33 cellular contexts compared by ENCODE assay signal in the genomic region with DNA sequence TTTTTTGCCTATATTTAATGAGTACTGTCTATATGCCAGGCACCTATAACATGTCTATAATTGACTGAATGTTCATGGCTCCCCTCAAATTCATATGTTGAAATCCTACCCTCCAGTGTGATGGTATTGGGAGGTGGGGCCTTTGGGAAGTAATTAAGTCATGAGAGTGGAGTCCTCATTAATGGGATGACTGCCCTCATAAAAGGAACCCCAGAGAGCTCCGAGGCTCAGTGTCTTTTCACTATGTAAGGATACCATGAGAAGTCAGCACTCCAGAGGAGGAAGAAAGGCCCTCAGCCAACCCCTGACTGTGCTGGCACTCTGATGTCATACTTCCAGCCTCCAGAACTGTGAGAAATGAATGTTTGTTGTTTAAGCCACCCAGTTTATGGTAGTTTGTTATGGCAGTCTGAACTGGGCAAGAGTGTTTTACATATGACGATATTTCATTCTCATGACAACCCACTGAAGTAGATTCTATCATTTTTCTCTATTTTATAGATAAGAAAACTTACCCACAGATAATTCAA.
"Had no signal": no experiment of that assay in that cellular context is flagged by ENCODE, and none has a peak within 500 bp of the region (broad histone marks: within the 10 kb centered on the region; RNA-seq: fewer than 3 reads in every experiment).

No MANE protein-coding gene starts in this region.

- H3K79me2 ChIP-seq: hepatocyte had no signal

- H3K4me1 ChIP-seq: ascending aorta, right lobe of liver, uterus had no signal

- DNase-seq: activated CD4-positive, alpha-beta T cell treated with anti-CD3 and anti-CD28 coated beads for 48 hours; activated CD4-positive, alpha-beta T cell treated with anti-CD3 and anti-CD28 coated beads, Interleukin-2, amount 50 U/mL, for 48 hours; activated CD8-positive, alpha-beta memory T cell treated with anti-CD3 and anti-CD28 coated beads, Interleukin-2, amount 50 U/mL, for 4 hours; activated gamma-delta T cell; activated naive CD4-positive, alpha-beta T cell treated with anti-CD3 and anti-CD28 coated beads, Interleukin-2, amount 10 ng/mL, durations not matched to agents 7 days and 5 days; activated naive CD8-positive, alpha-beta T cell treated with anti-CD3 and anti-CD28 coated beads, Interleukin-2, amount 10 ng/mL, durations not matched to agents 7 days and 5 days; activated T-cell treated with anti-CD3 and anti-CD28 coated beads, Interleukin-2, amount 50 U/mL, for 1 hour; caudate nucleus; endodermal cell; esophagus squamous epithelium; gastrocnemius medialis; immature natural killer cell; kidney; left colon; naive B cell; nephron progenitor cell; posterior cingulate gyrus; right lobe of liver; stimulated activated CD4-positive, alpha-beta T cell treated with anti-CD3 and anti-CD28 coated beads, Interleukin-12 subunit alpha, Interleukin-12 subunit beta, amount 100 ng/mL, for 4 hours; stimulated activated CD4-positive, alpha-beta T cell treated with anti-CD3 and anti-CD28 coated beads, Interleukin-4, amount 100 ng/mL, for 1 hour; T-helper 17 cell; T1000; trophoblast cell; uterus; WERI-Rb-1 had no signal

- H2AFZ ChIP-seq: hepatocyte had no signal

- H3K4me3 ChIP-seq: ascending aorta, esophagus squamous epithelium, gastrocnemius medialis, hepatocyte, right lobe of liver, skin epidermis, thoracic aorta, uterus had no signal

- H3K27ac Mint-ChIP-seq: activated naive CD4-positive, alpha-beta T cell treated with anti-CD3 and anti-CD28 coated beads, Interleukin-2, amount 10 ng/mL, durations not matched to agents 7 days and 5 days; activated naive CD8-positive, alpha-beta T cell treated with anti-CD3 and anti-CD28 coated beads, Interleukin-2, amount 10 ng/mL, durations not matched to agents 7 days and 5 days; activated T-helper 1 cell treated with anti-CD3 and anti-CD28 coated beads, Interleukin-12 subunit alpha, Interleukin-12 subunit beta, Interleukin-2, Interleukin-4 antibody, amounts not matched to agents 30 ng/mL and 10 ng/mL and 1 ng/mL, durations not matched to agents 14 hours and 24 hours and 36 hours; endodermal cell; mesothelial cell of epicardium; naive B cell; nephron progenitor cell; stimulated activated naive CD8-positive, alpha-beta T cell treated with anti-CD3 and anti-CD28 coated beads, Interleukin-15, Interleukin-2, amounts not matched to agents 100 ng/mL and 50 ng/mL, for 24 hours had no signal

- H3K27ac ChIP-seq: ascending aorta, esophagus squamous epithelium, gastrocnemius medialis, hepatocyte, right lobe of liver, skin epidermis, uterus, WERI-Rb-1 had no signal

- H3K27me3 ChIP-seq: ascending aorta, gastrocnemius medialis, right lobe of liver, uterus had no signal

- H3K9me3 Mint-ChIP-seq: activated naive CD4-positive, alpha-beta T cell treated with anti-CD3 and anti-CD28 coated beads, Interleukin-2, amount 10 ng/mL, durations not matched to agents 7 days and 5 days; activated naive CD8-positive, alpha-beta T cell treated with anti-CD3 and anti-CD28 coated beads, Interleukin-2, amount 10 ng/mL, durations not matched to agents 7 days and 5 days; activated T-helper 1 cell treated with anti-CD3 and anti-CD28 coated beads, Interleukin-12 subunit alpha, Interleukin-12 subunit beta, Interleukin-2, Interleukin-4 antibody, amounts not matched to agents 30 ng/mL and 10 ng/mL and 1 ng/mL, durations not matched to agents 14 hours and 24 hours and 36 hours; endodermal cell; immature natural killer cell; mesothelial cell of epicardium; naive B cell; nephron progenitor cell; stimulated activated naive CD8-positive, alpha-beta T cell treated with anti-CD3 and anti-CD28 coated beads, Interleukin-15, Interleukin-2, amounts not matched to agents 100 ng/mL and 50 ng/mL, for 24 hours had no signal

- H3K4me2 ChIP-seq: hepatocyte had no signal

- H3K9me3 ChIP-seq: ascending aorta, esophagus squamous epithelium, gastrocnemius medialis, right lobe of liver, thoracic aorta, uterus had no signal

- H3K36me3 ChIP-seq: ascending aorta, esophagus squamous epithelium, gastrocnemius medialis, right lobe of liver, thoracic aorta, uterus, WERI-Rb-1 had no signal

- H3K4me3 Mint-ChIP-seq: activated naive CD4-positive, alpha-beta T cell treated with anti-CD3 and anti-CD28 coated beads, Interleukin-2, amount 10 ng/mL, durations not matched to agents 7 days and 5 days; activated naive CD8-positive, alpha-beta T cell treated with anti-CD3 and anti-CD28 coated beads, Interleukin-2, amount 10 ng/mL, durations not matched to agents 7 days and 5 days; activated T-helper 1 cell treated with anti-CD3 and anti-CD28 coated beads, Interleukin-12 subunit alpha, Interleukin-12 subunit beta, Interleukin-2, Interleukin-4 antibody, amounts not matched to agents 30 ng/mL and 10 ng/mL and 1 ng/mL, durations not matched to agents 14 hours and 24 hours and 36 hours; endodermal cell; mesothelial cell of epicardium; nephron progenitor cell; stimulated activated naive CD8-positive, alpha-beta T cell treated with anti-CD3 and anti-CD28 coated beads, Interleukin-15, Interleukin-2, amounts not matched to agents 100 ng/mL and 50 ng/mL, for 24 hours; T-helper 17 cell had no signal

- ATAC-seq: activated CD4-positive, CD25-positive, alpha-beta regulatory T cell treated with anti-CD3 and anti-CD28 coated beads, Interleukin-2, amount 50 U/mL, for 24 hours; gastrocnemius medialis; left colon; right lobe of liver; T-helper 17 cell had no signal

- H3K27me3 Mint-ChIP-seq: naive B cell; stimulated activated naive CD8-positive, alpha-beta T cell treated with anti-CD3 and anti-CD28 coated beads, Interleukin-15, Interleukin-2, amounts not matched to agents 100 ng/mL and 50 ng/mL, for 24 hours; T-helper 17 cell had no signal

- H3K36me3 Mint-ChIP-seq: activated naive CD8-positive, alpha-beta T cell treated with anti-CD3 and anti-CD28 coated beads, Interleukin-2, amount 10 ng/mL, durations not matched to agents 7 days and 5 days; immature natural killer cell; mesothelial cell of epicardium; naive B cell had no signal
